ENCODE assay signal across 10 cellular contexts in genomic region chr2:85524567-85524923, GRCh38. TPM values are rescaled to one million over a fixed set of nuclear protein-coding genes. Genes with fewer than 3 reads are reported as not detected.
DNase-seq lines count a peak whose midpoint lies in the region; ATAC-seq, FAIRE-seq and TF ChIP-seq lines count a peak whose summit lies in the region.
"Had no signal": no experiment of that assay in that cellular context is flagged by ENCODE, and none has a peak within 500 bp of the region (broad histone marks: within the 10 kb centered on the region; RNA-seq: fewer than 3 reads in every experiment).

No MANE protein-coding gene starts in this region.

- no peaks in the 10 kb centered on the region for H3K27me3 ChIP-seq in layer of hippocampus (ENCODE audit: control insufficient read depth, insufficient read depth, low read length)
- H3K27me3 ChIP-seq: adrenal gland had no signal

- peaks cover 7% of the 10 kb centered on the region for H3K4me1 Mint-ChIP-seq in stimulated activated memory B cell treated with anti-CD40 and anti-IgM and Interleukin-4, amounts not matched to agents 10 μg/mL and 1 μg/mL and 100 μg/mL, for 72 hours

- POLR2A ChIA-PET in HEK293T (lab: Yijun Ruan, JAX), result interaction anchor here (1.0 to 3.4 kb wide), 11 partner anchors 9 to 106 kb away, joined by 3 to 42 read pairs (median 8); partner anchors contain the start of genes MAT2A, RNF181 and SH2D6

- ATAC-seq in stimulated activated memory B cell treated with anti-CD40 and anti-IgM and Interleukin-4, amounts not matched to agents 10 μg/mL and 1 μg/mL and 100 μg/mL, for 72 hours, result peak; percentile 54
- ATAC-seq in stimulated activated naive CD8-positive, alpha-beta T cell treated with anti-CD3 and anti-CD28 coated beads, Interleukin-15, Interleukin-2, amounts not matched to agents 100 U/mL and 50 U/mL, for 24 hours, result no peak
- no peak for ATAC-seq in HG02885 (IDR thresholded peaks at IDR 0.05; ENCODE audit: poor library complexity, unreplicated experiment)

- H3K36me3 Mint-ChIP-seq in stimulated activated memory B cell treated with anti-CD40 and anti-IgM and Interleukin-4, amounts not matched to agents 10 μg/mL and 1 μg/mL and 100 μg/mL, for 72 hours, result no peaks in the 10 kb centered on the region

- no peak for FAIRE-seq in frontal cortex (lab: Jason Lieb, UNC)

- H3K27ac ChIP-seq in layer of hippocampus (ENCODE audit: low read depth, low read length), result peak overlapping the region; percentile 55
- H3K27ac ChIP-seq: KMS-11 had no signal

- peaks cover 10% of the 10 kb centered on the region for H3K27me3 Mint-ChIP-seq in stimulated activated memory B cell treated with anti-CD40 and anti-IgM and Interleukin-4, amounts not matched to agents 10 μg/mL and 1 μg/mL and 100 μg/mL, for 72 hours

- DNase-seq in HEK293T (ENCODE audit: extremely low spot score) (peak; percentile 48), SKM-1 (lab: John Stamatoyannopoulos, UW; ENCODE audit: unreplicated experiment) (peak; percentile 42), frontal cortex (ENCODE audit: low spot score in 2 of 2) (no peak), NCI-H510A (lab: John Stamatoyannopoulos, UW) (no peak)
- DNase-seq in stimulated activated naive CD8-positive, alpha-beta T cell treated with anti-CD3 and anti-CD28 coated beads, Interleukin-15, Interleukin-2, amounts not matched to agents 100 U/mL and 50 U/mL, for 24 hours, result no peak

- no peak overlapping the region for H3K4me3 Mint-ChIP-seq in stimulated activated memory B cell treated with anti-CD40 and anti-IgM and Interleukin-4, amounts not matched to agents 10 μg/mL and 1 μg/mL and 100 μg/mL, for 72 hours

- no peaks in the 10 kb centered on the region for H3K9me3 Mint-ChIP-seq in stimulated activated memory B cell treated with anti-CD40 and anti-IgM and Interleukin-4, amounts not matched to agents 10 μg/mL and 1 μg/mL and 100 μg/mL, for 72 hours

- no peak overlapping the region for H3K27ac Mint-ChIP-seq in stimulated activated memory B cell treated with anti-CD40 and anti-IgM and Interleukin-4, amounts not matched to agents 10 μg/mL and 1 μg/mL and 100 μg/mL, for 72 hours

- CTCF ChIA-PET in HEK293T (lab: Yijun Ruan, JAX), result interaction anchor here (1.9 kb wide), 1 partner anchor 14 kb away, joined by 5 read pairs; the partner anchor contains the start of gene MAT2A

TF ChIP-seq in HEK293T, 16 proteins besides CTCF, POLR2A, EP300 and RAD21:
- TF ChIP-seq SP1 (IDR thresholded peaks at IDR 0.05), result no peak
- no peak for TF ChIP-seq ELF4 (IDR thresholded peaks at IDR 0.05)
- no peak for TF ChIP-seq PKNOX1 (IDR thresholded peaks at IDR 0.05)
- no peak for TF ChIP-seq FOXK2 (IDR thresholded peaks at IDR 0.05)
- no peak for TF ChIP-seq LEF1 (IDR thresholded peaks at IDR 0.05; ENCODE audit: borderline replicate concordance)

RNA-seq across cellular contexts. Expression of gene MAT2A, which starts 14.4 kb away (rescaled TPM):
- total RNA-seq in frontal cortex, result 55.4 TPM

RNA-seq across cellular contexts. Expression of gene GGCX, which starts 36.7 kb away (rescaled TPM):
- 22.4 TPM for total RNA-seq in frontal cortex

RNA-seq across cellular contexts. Expression of gene VAMP8, which starts 52.8 kb away (rescaled TPM):
- 0.82 TPM for total RNA-seq in frontal cortex

RNA-seq across cellular contexts. Expression of gene VAMP5, which starts 59.7 kb away (rescaled TPM):
- total RNA-seq in frontal cortex, result 3.3 TPM

Comparison
In these comparisons a context has a peak if more than half of its experiments do, and no peak if none do; other contexts are left out.
1. DNase-seq: peak in HEK293T (single experiment) and SKM-1 (single experiment); none in stimulated activated naive CD8-positive, alpha-beta T cell treated with anti-CD3 and anti-CD28 coated beads, Interleukin-15, Interleukin-2, amounts not matched to agents 100 U/mL and 50 U/mL, for 24 hours (single experiment), frontal cortex (0 of 2) and NCI-H510A (single experiment).